Comparison of ENCODE assay signal across 8 cellular contexts in genomic region chr11:101914737-101915426, GRCh38. TPM values are rescaled to one million over a fixed set of nuclear protein-coding genes. Genes with fewer than 3 reads are reported as not detected.
DNase-seq lines count a peak whose midpoint lies in the region; ATAC-seq, FAIRE-seq and TF ChIP-seq lines count a peak whose summit lies in the region.

A gene with protein sequence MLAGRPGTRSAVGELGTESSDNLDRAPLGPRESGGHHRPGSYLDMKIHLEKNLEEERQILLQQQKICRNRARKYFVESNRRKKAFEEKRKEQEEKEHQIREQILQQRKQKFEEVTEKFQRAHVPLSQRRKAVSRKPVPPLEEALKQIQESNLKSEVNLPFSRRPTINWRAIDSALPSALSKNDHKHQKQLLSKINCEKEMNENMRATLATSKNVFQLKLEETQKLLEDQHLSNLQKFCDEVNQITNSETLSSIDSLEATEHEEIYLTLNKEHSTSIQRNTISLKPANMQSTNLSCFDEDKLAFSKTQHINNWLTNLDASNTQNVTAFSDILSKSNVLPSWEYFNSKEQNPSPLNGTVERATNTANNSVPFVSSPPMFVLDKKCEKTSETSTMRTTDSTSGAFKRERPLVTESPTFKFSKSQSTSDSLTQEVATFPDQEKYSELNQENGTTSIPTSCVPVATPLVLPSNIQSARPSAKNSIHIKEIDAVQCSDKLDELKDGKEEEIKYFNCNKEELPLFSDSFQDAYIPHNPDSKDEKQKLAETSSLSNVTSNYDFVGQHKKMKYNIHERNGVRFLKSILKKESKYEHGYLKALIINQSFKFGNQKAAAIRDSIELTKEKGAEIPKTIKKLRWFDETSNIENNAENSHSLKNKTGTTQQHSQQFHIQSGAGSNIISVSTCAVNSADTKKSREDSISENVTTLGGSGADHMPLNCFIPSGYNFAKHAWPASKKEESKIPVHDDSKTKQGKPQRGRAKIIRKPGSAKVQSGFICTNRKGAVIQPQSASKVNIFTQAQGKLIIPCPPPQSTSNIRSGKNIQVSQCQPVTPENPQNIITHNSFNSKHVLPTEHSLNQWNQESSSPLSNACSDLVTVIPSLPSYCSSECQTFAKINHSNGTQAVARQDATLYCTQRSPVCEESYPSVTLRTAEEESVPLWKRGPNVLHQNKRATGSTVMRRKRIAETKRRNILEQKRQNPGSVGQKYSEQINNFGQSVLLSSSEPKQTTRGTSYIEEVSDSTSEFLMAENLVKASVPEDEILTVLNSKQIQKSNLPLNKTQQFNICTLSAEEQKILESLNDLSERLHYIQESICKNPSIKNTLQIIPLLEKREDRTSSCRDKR (plus strand): TSS chr11:101915010. CDS start chr11:101915285, 275 bp downstream.

- H2BK15ac ChIP-seq in neuronal stem cell (ENCODE audit: low read length): no peak within 1 kb of the TSS

- no peak within 1 kb of the TSS for H3K14ac ChIP-seq in neuronal stem cell (ENCODE audit: low read length)

- peak within 1 kb of the TSS; percentile 79 for H3K4me2 ChIP-seq in DND-41 (ENCODE audit: insufficient read depth, low read length)
- peak within 1 kb of the TSS; percentile 83 for H3K4me2 ChIP-seq in neuronal stem cell (ENCODE audit: insufficient read depth, low read length, poor library complexity, severe bottlenecking)

- no peak within 1 kb of the TSS for H3K4ac ChIP-seq in neuronal stem cell (ENCODE audit: low read length)

- TF ChIP-seq CTCF in DND-41 (IDR thresholded peaks at IDR 0.05; ENCODE audit: borderline replicate concordance, extremely low read depth, low read length, poor library complexity, severe bottlenecking) (peak; percentile 68), LNCaP clone FGC (IDR thresholded peaks at IDR 0.05; ENCODE audit: control insufficient read depth, extremely low read depth, insufficient read depth) (peak; percentile 48; the same call in 1 of the 2 replicates), RWPE2 (IDR thresholded peaks at IDR 0.05; ENCODE audit: poor library complexity, severe bottlenecking) (peak; percentile 54)

- no peak within 1 kb of the TSS for H2BK120ac ChIP-seq in neuronal stem cell (ENCODE audit: low read depth, low read length)

- no peaks in the 10 kb centered on the region for H3K27me3 ChIP-seq in DND-41 (ENCODE audit: insufficient read depth, low read length, poor library complexity)
- H3K27me3 ChIP-seq in RWPE2 (ENCODE audit: insufficient read depth, poor library complexity, severe bottlenecking): no peaks in the 10 kb centered on the region
- H3K27me3 ChIP-seq in neuronal stem cell (ENCODE audit: control insufficient read depth in 3 of 3, insufficient read depth in 3 of 3, low read depth in 1 of 3, low read length in 3 of 3): no peaks in the 10 kb centered on the region
- no peaks in the 10 kb centered on the region for H3K27me3 ChIP-seq in subcutaneous abdominal adipose tissue (ENCODE audit: control insufficient read depth in 5 of 5, insufficient read depth in 4 of 5, low read length in 5 of 5)

- WGBS in neuronal stem cell (ENCODE audit: extremely low coverage in 2 of 2, insufficient read length in 2 of 2, insufficient replicate concordance in 1 of 2), 2 donors: no CpG with 5 or more reads among the region's 56 CpGs

- DNase-seq in DND-41 (peak; percentile 95), GOT3 (lab: John Stamatoyannopoulos, UW) (peak; percentile 72), LNCaP clone FGC (ENCODE audit: low read depth) (peak; percentile 59), RWPE2 (ENCODE audit: low spot score) (peak; percentile 90), frontal cortex (ENCODE audit: low spot score in 2 of 2) (peak; percentile 74 to 88), neuronal stem cell (ENCODE audit: low spot score) (peak; percentile 89)
- peak; percentile 95 for DNase-seq in activated naive CD4-positive, alpha-beta T cell treated with Interleukin-2 at 50 U/mL for 16 hours

- no peaks in the 10 kb centered on the region for H3K9me3 ChIP-seq in DND-41 (ENCODE audit: insufficient read depth, low read length, severe bottlenecking)
- no peaks in the 10 kb centered on the region for H3K9me3 ChIP-seq in RWPE2 (ENCODE audit: severe bottlenecking)
- no peaks in the 10 kb centered on the region for H3K9me3 ChIP-seq in neuronal stem cell (replicated peaks in 1 of 2; ENCODE audit: control insufficient read depth in 2 of 2, insufficient read depth in 1 of 2, low read depth in 1 of 2, low read length in 2 of 2)
- H3K9me3 ChIP-seq in subcutaneous abdominal adipose tissue (ENCODE audit: control insufficient read depth in 5 of 5, low read length in 5 of 5): no peaks in the 10 kb centered on the region

- H2BK12ac ChIP-seq in neuronal stem cell (ENCODE audit: low read length): no peak within 1 kb of the TSS

- H4K8ac ChIP-seq in neuronal stem cell (ENCODE audit: low read depth, low read length): no peak within 1 kb of the TSS

- H3K27ac ChIP-seq in DND-41 (ENCODE audit: low read length) (peak within 1 kb of the TSS; percentile 62), RWPE2 (ENCODE audit: poor library complexity, severe bottlenecking) (peak within 1 kb of the TSS; percentile 61), neuronal stem cell (replicated peaks; ENCODE audit: low read length) (peak within 1 kb of the TSS; percentile 76), subcutaneous abdominal adipose tissue (ENCODE audit: low read depth, low read length) (peak within 1 kb of the TSS; percentile 91)

- H2AK5ac ChIP-seq in neuronal stem cell (ENCODE audit: low read depth, low read length): no peak within 1 kb of the TSS

- peak; percentile 94 for ATAC-seq in DND-41 (ENCODE audit: insufficient read depth, low read depth)
- peak; percentile 93 for ATAC-seq in RWPE2 (ENCODE audit: low read depth)

- H3K23ac ChIP-seq in neuronal stem cell (ENCODE audit: low read depth, low read length, poor library complexity): peak within 1 kb of the TSS; percentile 11

- no peak within 1 kb of the TSS for H4K91ac ChIP-seq in neuronal stem cell (ENCODE audit: low read depth, low read length, poor library complexity)

- H3K18ac ChIP-seq in neuronal stem cell (ENCODE audit: low read length): peak within 1 kb of the TSS; percentile 95

- no peak within 1 kb of the TSS for H2BK5ac ChIP-seq in neuronal stem cell (ENCODE audit: low read length)

- no peaks in the 10 kb centered on the region for H3K79me1 ChIP-seq in neuronal stem cell (ENCODE audit: low read depth, low read length)

- H3K36me3 ChIP-seq in DND-41 (ENCODE audit: insufficient read depth, low read length): no peaks in the 10 kb centered on the region
- no peaks in the 10 kb centered on the region for H3K36me3 ChIP-seq in RWPE2 (ENCODE audit: low read depth)
- H3K36me3 ChIP-seq in neuronal stem cell (replicated peaks in 1 of 2; ENCODE audit: control insufficient read depth in 2 of 2, insufficient read depth in 2 of 2, low read length in 2 of 2): no peaks in the 10 kb centered on the region
- no peaks in the 10 kb centered on the region for H3K36me3 ChIP-seq in subcutaneous abdominal adipose tissue (ENCODE audit: control insufficient read depth in 5 of 5, insufficient read depth in 5 of 5, low read length in 5 of 5)

- no peaks in the 10 kb centered on the region for H3K79me2 ChIP-seq in DND-41 (ENCODE audit: insufficient read depth, low read length)

- H3K9ac ChIP-seq in DND-41 (ENCODE audit: low read depth, low read length) (peak within 1 kb of the TSS; percentile 55), neuronal stem cell (ENCODE audit: low read depth, low read length, poor library complexity) (peak within 1 kb of the TSS; percentile 73), subcutaneous abdominal adipose tissue (ENCODE audit: low read length in 5 of 5) (peak within 1 kb of the TSS; percentile 11 to 74 (median 63))

- peak within 1 kb of the TSS; percentile 24 to 71 for H3K4me3 ChIP-seq in DND-41 (ENCODE audit: low read depth in 1 of 2, low read length in 2 of 2)
- peak within 1 kb of the TSS; percentile 67 for H3K4me3 ChIP-seq in LNCaP clone FGC (ENCODE audit: low read depth, low read length)
- peak within 1 kb of the TSS; percentile 80 for H3K4me3 ChIP-seq in RWPE2 (ENCODE audit: severe bottlenecking)
- H3K4me3 ChIP-seq in neuronal stem cell (ENCODE audit: low read length in 2 of 2): peak within 1 kb of the TSS; percentile 71 to 91
- peak within 1 kb of the TSS; percentile 83 to 89 (median 86) for H3K4me3 ChIP-seq in subcutaneous abdominal adipose tissue (ENCODE audit: low read depth in 1 of 5, low read length in 5 of 5)

- H2AFZ ChIP-seq in DND-41 (ENCODE audit: low read depth, low read length) (peak within 1 kb of the TSS; percentile 89), neuronal stem cell (ENCODE audit: low read length) (peak within 1 kb of the TSS; percentile 98)

- no peak for FAIRE-seq in frontal cortex (lab: Jason Lieb, UNC)

- H4K20me1 ChIP-seq in DND-41 (ENCODE audit: insufficient read depth, low read length): no peaks in the 10 kb centered on the region

- H3K4me1 ChIP-seq in DND-41 (ENCODE audit: insufficient read depth, low read length) (peaks cover 22% of the 10 kb centered on the region), RWPE2 (ENCODE audit: insufficient read depth, poor library complexity, severe bottlenecking) (peaks cover 12% of the 10 kb centered on the region), neuronal stem cell (ENCODE audit: control insufficient read depth in 2 of 2, insufficient read depth in 1 of 2, low read depth in 1 of 2, low read length in 2 of 2) (peaks cover 0 to 2% of the 10 kb centered on the region in 2 donors), subcutaneous abdominal adipose tissue (ENCODE audit: control insufficient read depth in 5 of 5, insufficient read depth in 5 of 5, low read length in 5 of 5) (peaks cover 0 to 40% (median 31%) of the 10 kb centered on the region in 5 donors)

RNA-seq across cellular contexts. Expression of the gene that starts here (rescaled TPM):
- 10.6 TPM for total RNA-seq in frontal cortex
- 2.9 TPM for polyA plus RNA-seq in neuronal stem cell (2013, experiment 1 of 2)
- polyA plus RNA-seq in neuronal stem cell (2013, experiment 2 of 2): 3.3 TPM

Comparison
In these comparisons a context has a peak if more than half of its experiments do, and no peak if none do; other contexts are left out.
1. Peak in every context shown above with its lines: DNase-seq, ATAC-seq, H3K4me3 ChIP-seq and H3K27ac ChIP-seq.